ENCODE assay signal across 21 cellular contexts in genomic region chr5:14712131-14712530, GRCh38. TPM values are rescaled to one million over a fixed set of nuclear protein-coding genes. Genes with fewer than 3 reads are reported as not detected.
DNase-seq lines count a peak whose midpoint lies in the region; ATAC-seq and TF ChIP-seq lines count a peak whose summit lies in the region.
"Had no signal": no experiment of that assay in that cellular context is flagged by ENCODE, and none has a peak within 500 bp of the region (broad histone marks: within the 10 kb centered on the region; RNA-seq: fewer than 3 reads in every experiment).

No MANE protein-coding gene starts in this region.

- H3K4me3 Mint-ChIP-seq in activated naive CD4-positive, alpha-beta T cell treated with anti-CD3 and anti-CD28 coated beads, Interleukin-2, amount 50 U/mL, for 24 hours, result no peak overlapping the region
- no peak overlapping the region for H3K4me3 Mint-ChIP-seq in activated naive CD4-positive, alpha-beta T cell treated with anti-CD3 and anti-CD28 coated beads, Interleukin-2, amount 10 ng/mL, durations not matched to agents 7 days and 5 days
- H3K4me3 Mint-ChIP-seq in WTC11, result no peak overlapping the region
- peak overlapping the region; percentile 19 for H3K4me3 Mint-ChIP-seq in endothelial cell (ENCODE audit: unreplicated experiment)
- H3K4me3 Mint-ChIP-seq in stimulated activated effector memory CD8-positive, alpha-beta T cell treated with anti-CD3 and anti-CD28 coated beads, Interleukin-12 subunit alpha, Interleukin-12 subunit beta, amount 100 ng/mL, for 72 hours, result no peak overlapping the region

- no peak for ATAC-seq in WTC11
- ATAC-seq in stimulated activated effector memory CD8-positive, alpha-beta T cell treated with anti-CD3 and anti-CD28 coated beads, Interleukin-12 subunit alpha, Interleukin-12 subunit beta, amount 100 ng/mL, for 72 hours, result peak; percentile 25
- ATAC-seq: foreskin keratinocyte, sciatic nerve had no signal

- no peaks in the 10 kb centered on the region for H3K9me3 Mint-ChIP-seq in activated naive CD4-positive, alpha-beta T cell treated with anti-CD3 and anti-CD28 coated beads, Interleukin-2, amount 50 U/mL, for 24 hours
- no peaks in the 10 kb centered on the region for H3K9me3 Mint-ChIP-seq in activated naive CD4-positive, alpha-beta T cell treated with anti-CD3 and anti-CD28 coated beads, Interleukin-2, amount 10 ng/mL, durations not matched to agents 7 days and 5 days
- H3K9me3 Mint-ChIP-seq in WTC11 (peaks cover 14% of the 10 kb centered on the region), endothelial cell (ENCODE audit: unreplicated experiment) (no peaks in the 10 kb centered on the region)
- H3K9me3 Mint-ChIP-seq in stimulated activated effector memory CD8-positive, alpha-beta T cell treated with anti-CD3 and anti-CD28 coated beads, Interleukin-12 subunit alpha, Interleukin-12 subunit beta, amount 100 ng/mL, for 72 hours, result no peaks in the 10 kb centered on the region

- peak overlapping the region; percentile 80 for H3K27ac Mint-ChIP-seq in activated naive CD4-positive, alpha-beta T cell treated with anti-CD3 and anti-CD28 coated beads, Interleukin-2, amount 50 U/mL, for 24 hours
- no peak overlapping the region for H3K27ac Mint-ChIP-seq in activated naive CD4-positive, alpha-beta T cell treated with anti-CD3 and anti-CD28 coated beads, Interleukin-2, amount 10 ng/mL, durations not matched to agents 7 days and 5 days
- peak overlapping the region; percentile 12; the same call in 1 of the 2 replicates for H3K27ac Mint-ChIP-seq in WTC11
- no peak overlapping the region for H3K27ac Mint-ChIP-seq in endothelial cell (ENCODE audit: unreplicated experiment)
- peak overlapping the region; percentile 88 for H3K27ac Mint-ChIP-seq in stimulated activated effector memory CD8-positive, alpha-beta T cell treated with anti-CD3 and anti-CD28 coated beads, Interleukin-12 subunit alpha, Interleukin-12 subunit beta, amount 100 ng/mL, for 72 hours

- POLR2A ChIA-PET in WTC11 (lab: Charles Lee), result no interaction called here

- no peaks in the 10 kb centered on the region for H3K27me3 Mint-ChIP-seq in activated naive CD4-positive, alpha-beta T cell treated with anti-CD3 and anti-CD28 coated beads, Interleukin-2, amount 50 U/mL, for 24 hours
- H3K27me3 Mint-ChIP-seq in activated naive CD4-positive, alpha-beta T cell treated with anti-CD3 and anti-CD28 coated beads, Interleukin-2, amount 10 ng/mL, durations not matched to agents 7 days and 5 days, result no peaks in the 10 kb centered on the region
- H3K27me3 Mint-ChIP-seq in WTC11 (ENCODE audit: low read depth) (no peaks in the 10 kb centered on the region; the same call in 1 of the 2 replicates), endothelial cell (ENCODE audit: unreplicated experiment) (peaks cover 13% of the 10 kb centered on the region)

- H3K4me1 Mint-ChIP-seq in activated naive CD4-positive, alpha-beta T cell treated with anti-CD3 and anti-CD28 coated beads, Interleukin-2, amount 50 U/mL, for 24 hours, result peaks cover 46% of the 10 kb centered on the region
- peaks cover 31% of the 10 kb centered on the region for H3K4me1 Mint-ChIP-seq in activated naive CD4-positive, alpha-beta T cell treated with anti-CD3 and anti-CD28 coated beads, Interleukin-2, amount 10 ng/mL, durations not matched to agents 7 days and 5 days
- H3K4me1 Mint-ChIP-seq in WTC11 (no peaks in the 10 kb centered on the region), endothelial cell (ENCODE audit: unreplicated experiment) (peaks cover 6% of the 10 kb centered on the region)
- peaks cover 43% of the 10 kb centered on the region for H3K4me1 Mint-ChIP-seq in stimulated activated effector memory CD8-positive, alpha-beta T cell treated with anti-CD3 and anti-CD28 coated beads, Interleukin-12 subunit alpha, Interleukin-12 subunit beta, amount 100 ng/mL, for 72 hours

- CTCF ChIA-PET in activated naive CD4-positive, alpha-beta T cell treated with anti-CD3 and anti-CD28 coated beads, Interleukin-2, amount 10 ng/mL, durations not matched to agents 7 days and 5 days (lab: Charles Lee), result no interaction called here
- CTCF ChIA-PET in WTC11 (lab: Charles Lee), result interaction anchor here (1.2 kb wide), 1 partner anchor 15 kb away, joined by 3 read pairs; no protein-coding TSS in a partner anchor

- DNase-seq in activated naive CD4-positive, alpha-beta T cell treated with anti-CD3 and anti-CD28 coated beads, Interleukin-2, amount 10 ng/mL, durations not matched to agents 7 days and 5 days, result no peak
- DNase-seq in WTC11 (ENCODE audit: low spot score) (no peak), endothelial cell (ENCODE audit: low spot score) (no peak), mucosa of gallbladder (ENCODE audit: low spot score) (no peak), dermis blood vessel endothelial cell (no peak), kidney tubule cell (ENCODE audit: low spot score) (no peak)
- DNase-seq in stimulated activated effector memory CD8-positive, alpha-beta T cell treated with anti-CD3 and anti-CD28 coated beads, Interleukin-12 subunit alpha, Interleukin-12 subunit beta, amount 100 ng/mL, for 72 hours (ENCODE audit: low spot score in 2 of 2), result no peak
- DNase-seq: activated CD4-positive, alpha-beta T cell treated with anti-CD3 and anti-CD28 coated beads, Interleukin-2, amount 50 U/mL, for 4 hours; amniotic stem cell; erythroblast; foreskin keratinocyte; GDM1; hypothalamus; IMR-90; MG63; NCI-H1436; NCI-H524; RPMI8226; stimulated activated CD4-positive, alpha-beta T cell treated with anti-CD3 and anti-CD28 coated beads, Interleukin-15, amount 100 ng/mL, for 24 hours had no signal

- TF ChIP-seq CTCF in WTC11 (IDR thresholded peaks at IDR 0.05), result no peak
- no peak for TF ChIP-seq CTCF in endothelial cell (IDR thresholded peaks at IDR 0.05; ENCODE audit: unreplicated experiment)

- H3K36me3 Mint-ChIP-seq in activated naive CD4-positive, alpha-beta T cell treated with anti-CD3 and anti-CD28 coated beads, Interleukin-2, amount 50 U/mL, for 24 hours, result peaks cover 40% of the 10 kb centered on the region
- peaks cover 69% of the 10 kb centered on the region for H3K36me3 Mint-ChIP-seq in activated naive CD4-positive, alpha-beta T cell treated with anti-CD3 and anti-CD28 coated beads, Interleukin-2, amount 10 ng/mL, durations not matched to agents 7 days and 5 days
- H3K36me3 Mint-ChIP-seq in WTC11, result peaks cover 66% of the 10 kb centered on the region
- peaks cover 61% of the 10 kb centered on the region for H3K36me3 Mint-ChIP-seq in endothelial cell (ENCODE audit: low read depth, unreplicated experiment)
- peaks cover 100% of the 10 kb centered on the region for H3K36me3 Mint-ChIP-seq in stimulated activated effector memory CD8-positive, alpha-beta T cell treated with anti-CD3 and anti-CD28 coated beads, Interleukin-12 subunit alpha, Interleukin-12 subunit beta, amount 100 ng/mL, for 72 hours

TF ChIP-seq in WTC11, 78 proteins besides CTCF, POLR2A, EP300 and RAD21:
- no peak for TF ChIP-seq FOXP1 (CRISPR knock-in tag; IDR thresholded peaks at IDR 0.05; ENCODE audit: borderline replicate concordance)
- no peak for TF ChIP-seq CREB1 (CRISPR knock-in tag; IDR thresholded peaks at IDR 0.05)
- no peak for TF ChIP-seq ZNF671 (CRISPR knock-in tag; IDR thresholded peaks at IDR 0.05)
- TF ChIP-seq AFF4 (CRISPR knock-in tag; IDR thresholded peaks at IDR 0.05; ENCODE audit: borderline replicate concordance), result no peak
- no peak for TF ChIP-seq SP1 (CRISPR knock-in tag; conservative IDR thresholded peaks at IDR 0.05)
- no peak for TF ChIP-seq CDX4 (CRISPR knock-in tag; IDR thresholded peaks at IDR 0.05; ENCODE audit: borderline replicate concordance)
- no peak for TF ChIP-seq CREM (CRISPR knock-in tag; IDR thresholded peaks at IDR 0.05)
- no peak for TF ChIP-seq MXD4 (CRISPR knock-in tag; IDR thresholded peaks at IDR 0.05; ENCODE audit: borderline replicate concordance)
- no peak for TF ChIP-seq RORB (CRISPR knock-in tag; IDR thresholded peaks at IDR 0.05)
- TF ChIP-seq GTF2I (CRISPR knock-in tag; conservative IDR thresholded peaks at IDR 0.05), result no peak
- TF ChIP-seq ZNF121 (CRISPR knock-in tag; IDR thresholded peaks at IDR 0.05), result no peak
- TF ChIP-seq MYBL2 (CRISPR knock-in tag; IDR thresholded peaks at IDR 0.05), result no peak
- TF ChIP-seq NR3C1 (CRISPR knock-in tag; conservative IDR thresholded peaks at IDR 0.05; ENCODE audit: low read depth), result no peak
TF ChIP-seq in WTC11: peak in this region for 0.

RNA-seq across cellular contexts. Expression of gene OTULIN, which starts 47.6 kb away (rescaled TPM):
- 23.0 to 25.0 TPM (median 24.1 TPM) in 3 replicates for total RNA-seq in WTC11 (2021)
- total RNA-seq in endothelial cell (ENCODE audit: unreplicated experiment), result 39.7 TPM
- total RNA-seq in mucosa of gallbladder, result 33.6 TPM
- 26.3 and 31.0 TPM in 2 replicates for total RNA-seq in dermis blood vessel endothelial cell

Comparison
In these comparisons a context has a peak if more than half of its experiments do, and no peak if none do; other contexts are left out.
1. H3K27ac Mint-ChIP-seq: peak in activated naive CD4-positive, alpha-beta T cell treated with anti-CD3 and anti-CD28 coated beads, Interleukin-2, amount 50 U/mL, for 24 hours (single experiment), WTC11 (single experiment) and stimulated activated effector memory CD8-positive, alpha-beta T cell treated with anti-CD3 and anti-CD28 coated beads, Interleukin-12 subunit alpha, Interleukin-12 subunit beta, amount 100 ng/mL, for 72 hours (single experiment); none in activated naive CD4-positive, alpha-beta T cell treated with anti-CD3 and anti-CD28 coated beads, Interleukin-2, amount 10 ng/mL, durations not matched to agents 7 days and 5 days (single experiment) and endothelial cell (single experiment).